ENCODE assay signal across 2 cellular contexts in the genomic region with DNA sequence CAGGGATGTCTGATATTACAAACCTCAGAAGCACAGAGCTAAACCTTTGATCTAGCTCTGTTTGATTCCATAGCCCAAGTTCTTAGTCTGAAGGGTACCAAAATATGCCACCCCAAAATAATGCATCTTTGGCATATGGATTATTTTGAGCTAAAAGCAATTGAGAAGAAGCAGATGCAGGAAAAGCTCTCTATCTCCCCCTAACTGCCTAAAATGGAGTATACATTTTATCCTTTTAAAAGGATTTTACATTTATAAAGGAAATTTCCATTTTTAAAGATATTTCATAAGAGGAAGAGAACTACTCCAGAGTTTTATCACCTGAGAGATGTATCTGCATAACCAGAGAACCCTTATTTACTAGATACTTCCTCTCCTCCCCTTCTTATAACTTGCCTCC.
TF ChIP-seq lines count a peak whose summit lies in the region.

No MANE protein-coding gene starts in this region.

TF ChIP-seq in SK-N-SH, 30 proteins besides CTCF, POLR2A, EP300 and RAD21 (continued from another document):
- TF ChIP-seq ELF1 (IDR thresholded peaks at IDR 0.05) (no peak), EZH2phosphoT487 (IDR thresholded peaks at IDR 0.05; ENCODE audit: borderline replicate concordance, low read depth) (no peak), NRF1 (IDR thresholded peaks at IDR 0.05; ENCODE audit: low read depth, low read length) (no peak), YY1 (IDR thresholded peaks at IDR 0.05; ENCODE audit: low read depth) (no peak), RFX5 (IDR thresholded peaks at IDR 0.05; ENCODE audit: low read length) (no peak), RCOR1 (IDR thresholded peaks at IDR 0.05; ENCODE audit: low read length) (no peak), SMC3 (IDR thresholded peaks at IDR 0.05; ENCODE audit: low read depth, low read length) (no peak), POLR2AphosphoS5 (IDR thresholded peaks at IDR 0.05; ENCODE audit: low read depth, low read length) (no peak)
- TF ChIP-seq, protein P1, sequence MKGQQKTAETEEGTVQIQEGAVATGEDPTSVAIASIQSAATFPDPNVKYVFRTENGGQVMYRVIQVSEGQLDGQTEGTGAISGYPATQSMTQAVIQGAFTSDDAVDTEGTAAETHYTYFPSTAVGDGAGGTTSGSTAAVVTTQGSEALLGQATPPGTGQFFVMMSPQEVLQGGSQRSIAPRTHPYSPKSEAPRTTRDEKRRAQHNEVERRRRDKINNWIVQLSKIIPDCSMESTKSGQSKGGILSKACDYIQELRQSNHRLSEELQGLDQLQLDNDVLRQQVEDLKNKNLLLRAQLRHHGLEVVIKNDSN (IDR thresholded peaks at IDR 0.05; ENCODE audit: borderline replicate concordance, low read depth) = no peak
- TF ChIP-seq, protein P2, sequence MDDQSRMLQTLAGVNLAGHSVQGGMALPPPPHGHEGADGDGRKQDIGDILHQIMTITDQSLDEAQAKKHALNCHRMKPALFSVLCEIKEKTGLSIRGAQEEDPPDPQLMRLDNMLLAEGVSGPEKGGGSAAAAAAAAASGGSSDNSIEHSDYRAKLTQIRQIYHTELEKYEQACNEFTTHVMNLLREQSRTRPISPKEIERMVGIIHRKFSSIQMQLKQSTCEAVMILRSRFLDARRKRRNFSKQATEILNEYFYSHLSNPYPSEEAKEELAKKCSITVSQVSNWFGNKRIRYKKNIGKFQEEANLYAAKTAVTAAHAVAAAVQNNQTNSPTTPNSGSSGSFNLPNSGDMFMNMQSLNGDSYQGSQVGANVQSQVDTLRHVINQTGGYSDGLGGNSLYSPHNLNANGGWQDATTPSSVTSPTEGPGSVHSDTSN (IDR thresholded peaks at IDR 0.05) = no peak

TF ChIP-seq in SK-N-SH treated with all-trans-retinoic acid at 6 μM for 48 hours, 23 proteins besides CTCF, POLR2A, EP300 and RAD21 (continued from another document):
- TF ChIP-seq, protein P3, sequence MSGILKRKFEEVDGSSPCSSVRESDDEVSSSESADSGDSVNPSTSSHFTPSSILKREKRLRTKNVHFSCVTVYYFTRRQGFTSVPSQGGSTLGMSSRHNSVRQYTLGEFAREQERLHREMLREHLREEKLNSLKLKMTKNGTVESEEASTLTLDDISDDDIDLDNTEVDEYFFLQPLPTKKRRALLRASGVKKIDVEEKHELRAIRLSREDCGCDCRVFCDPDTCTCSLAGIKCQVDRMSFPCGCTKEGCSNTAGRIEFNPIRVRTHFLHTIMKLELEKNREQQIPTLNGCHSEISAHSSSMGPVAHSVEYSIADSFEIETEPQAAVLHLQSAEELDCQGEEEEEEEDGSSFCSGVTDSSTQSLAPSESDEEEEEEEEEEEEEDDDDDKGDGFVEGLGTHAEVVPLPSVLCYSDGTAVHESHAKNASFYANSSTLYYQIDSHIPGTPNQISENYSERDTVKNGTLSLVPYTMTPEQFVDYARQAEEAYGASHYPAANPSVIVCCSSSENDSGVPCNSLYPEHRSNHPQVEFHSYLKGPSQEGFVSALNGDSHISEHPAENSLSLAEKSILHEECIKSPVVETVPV (CRISPR knock-in tag; IDR thresholded peaks at IDR 0.05) = no peak
- TF ChIP-seq ZNF70 (CRISPR knock-in tag; IDR thresholded peaks at IDR 0.05) (no peak), GLIS3 (CRISPR knock-in tag; IDR thresholded peaks at IDR 0.05) (no peak), ZNF565 (CRISPR knock-in tag; conservative IDR thresholded peaks at IDR 0.05; ENCODE audit: low read depth) (no peak), ARNTL (CRISPR knock-in tag; IDR thresholded peaks at IDR 0.05; ENCODE audit: borderline replicate concordance, low read depth) (no peak), RARB (CRISPR knock-in tag; IDR thresholded peaks at IDR 0.05) (no peak), TOX (CRISPR knock-in tag; IDR thresholded peaks at IDR 0.05; ENCODE audit: borderline replicate concordance) (no peak), TCF4 (CRISPR knock-in tag; IDR thresholded peaks at IDR 0.05; ENCODE audit: borderline replicate concordance) (no peak), ZFP30 (CRISPR knock-in tag; IDR thresholded peaks at IDR 0.05) (no peak), ISL1 (CRISPR knock-in tag; IDR thresholded peaks at IDR 0.05) (no peak), ZNF8 (CRISPR knock-in tag; IDR thresholded peaks at IDR 0.05) (no peak), PPARA (CRISPR knock-in tag; IDR thresholded peaks at IDR 0.05; ENCODE audit: borderline replicate concordance) (no peak)
- TF ChIP-seq, protein P4, sequence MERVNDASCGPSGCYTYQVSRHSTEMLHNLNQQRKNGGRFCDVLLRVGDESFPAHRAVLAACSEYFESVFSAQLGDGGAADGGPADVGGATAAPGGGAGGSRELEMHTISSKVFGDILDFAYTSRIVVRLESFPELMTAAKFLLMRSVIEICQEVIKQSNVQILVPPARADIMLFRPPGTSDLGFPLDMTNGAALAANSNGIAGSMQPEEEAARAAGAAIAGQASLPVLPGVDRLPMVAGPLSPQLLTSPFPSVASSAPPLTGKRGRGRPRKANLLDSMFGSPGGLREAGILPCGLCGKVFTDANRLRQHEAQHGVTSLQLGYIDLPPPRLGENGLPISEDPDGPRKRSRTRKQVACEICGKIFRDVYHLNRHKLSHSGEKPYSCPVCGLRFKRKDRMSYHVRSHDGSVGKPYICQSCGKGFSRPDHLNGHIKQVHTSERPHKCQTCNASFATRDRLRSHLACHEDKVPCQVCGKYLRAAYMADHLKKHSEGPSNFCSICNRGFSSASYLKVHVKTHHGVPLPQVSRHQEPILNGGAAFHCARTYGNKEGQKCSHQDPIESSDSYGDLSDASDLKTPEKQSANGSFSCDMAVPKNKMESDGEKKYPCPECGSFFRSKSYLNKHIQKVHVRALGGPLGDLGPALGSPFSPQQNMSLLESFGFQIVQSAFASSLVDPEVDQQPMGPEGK (CRISPR knock-in tag; IDR thresholded peaks at IDR 0.05; ENCODE audit: borderline replicate concordance) = no peak
- TF ChIP-seq, protein P5, sequence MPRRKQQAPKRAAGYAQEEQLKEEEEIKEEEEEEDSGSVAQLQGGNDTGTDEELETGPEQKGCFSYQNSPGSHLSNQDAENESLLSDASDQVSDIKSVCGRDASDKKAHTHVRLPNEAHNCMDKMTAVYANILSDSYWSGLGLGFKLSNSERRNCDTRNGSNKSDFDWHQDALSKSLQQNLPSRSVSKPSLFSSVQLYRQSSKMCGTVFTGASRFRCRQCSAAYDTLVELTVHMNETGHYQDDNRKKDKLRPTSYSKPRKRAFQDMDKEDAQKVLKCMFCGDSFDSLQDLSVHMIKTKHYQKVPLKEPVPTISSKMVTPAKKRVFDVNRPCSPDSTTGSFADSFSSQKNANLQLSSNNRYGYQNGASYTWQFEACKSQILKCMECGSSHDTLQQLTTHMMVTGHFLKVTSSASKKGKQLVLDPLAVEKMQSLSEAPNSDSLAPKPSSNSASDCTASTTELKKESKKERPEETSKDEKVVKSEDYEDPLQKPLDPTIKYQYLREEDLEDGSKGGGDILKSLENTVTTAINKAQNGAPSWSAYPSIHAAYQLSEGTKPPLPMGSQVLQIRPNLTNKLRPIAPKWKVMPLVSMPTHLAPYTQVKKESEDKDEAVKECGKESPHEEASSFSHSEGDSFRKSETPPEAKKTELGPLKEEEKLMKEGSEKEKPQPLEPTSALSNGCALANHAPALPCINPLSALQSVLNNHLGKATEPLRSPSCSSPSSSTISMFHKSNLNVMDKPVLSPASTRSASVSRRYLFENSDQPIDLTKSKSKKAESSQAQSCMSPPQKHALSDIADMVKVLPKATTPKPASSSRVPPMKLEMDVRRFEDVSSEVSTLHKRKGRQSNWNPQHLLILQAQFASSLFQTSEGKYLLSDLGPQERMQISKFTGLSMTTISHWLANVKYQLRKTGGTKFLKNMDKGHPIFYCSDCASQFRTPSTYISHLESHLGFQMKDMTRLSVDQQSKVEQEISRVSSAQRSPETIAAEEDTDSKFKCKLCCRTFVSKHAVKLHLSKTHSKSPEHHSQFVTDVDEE (CRISPR knock-in tag; IDR thresholded peaks at IDR 0.05) = no peak
TF ChIP-seq in SK-N-SH treated with all-trans-retinoic acid at 6 μM for 48 hours: peak in this region for 0.
